Comparison of ENCODE assay signal across 13 cellular contexts in the genomic region with DNA sequence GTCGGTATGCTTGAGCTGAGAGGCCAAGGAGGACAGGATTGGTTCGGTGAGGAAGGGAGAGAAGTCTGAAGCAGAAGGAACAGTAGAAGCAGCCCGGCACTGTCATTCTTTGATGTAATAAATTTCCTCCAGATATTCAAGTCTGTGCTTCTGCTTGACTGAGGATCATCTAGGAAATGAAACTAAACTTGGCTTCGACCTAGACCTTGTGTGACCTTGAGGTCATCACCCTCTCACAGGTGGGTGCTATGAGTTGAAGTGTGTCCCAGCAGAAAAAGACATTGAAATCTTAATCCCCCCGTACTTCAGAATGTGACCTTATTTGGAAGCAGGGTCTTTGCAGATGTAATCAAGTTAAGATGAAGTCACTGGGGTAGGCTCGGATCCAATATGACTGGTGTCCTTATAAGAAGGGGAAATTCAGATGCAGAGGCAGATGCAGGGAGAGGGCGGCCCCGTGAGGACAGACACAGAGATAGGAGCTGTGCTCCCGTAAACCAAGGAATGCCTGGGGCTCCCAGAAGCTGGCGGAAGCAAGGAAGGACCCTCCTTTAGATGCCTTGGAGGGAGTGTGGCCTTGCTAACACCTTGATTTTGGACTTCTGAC. TPM values are rescaled to one million over a fixed set of nuclear protein-coding genes. Genes with fewer than 3 reads are reported as not detected.
DNase-seq lines count a peak whose midpoint lies in the region; ATAC-seq and TF ChIP-seq lines count a peak whose summit lies in the region.
"Had no signal": no experiment of that assay in that cellular context is flagged by ENCODE, and none has a peak within 500 bp of the region (broad histone marks: within the 10 kb centered on the region; RNA-seq: fewer than 3 reads in every experiment).

No MANE protein-coding gene starts in this region.

- intact Hi-C loops in upper lobe of right lung (cut with DNase I) = no loop called here

- no peaks in the 10 kb centered on the region for H3K27me3 ChIP-seq in upper lobe of right lung
- H3K27me3 ChIP-seq: gastrocnemius medialis had no signal

- H3K4me3 Mint-ChIP-seq in stimulated activated naive CD8-positive, alpha-beta T cell treated with anti-CD3 and anti-CD28 coated beads, Interleukin-15, Interleukin-2, amounts not matched to agents 100 ng/mL and 50 ng/mL, for 24 hours = no peak overlapping the region
- no peak overlapping the region for H3K4me3 Mint-ChIP-seq in stimulated activated naive CD8-positive, alpha-beta T cell treated with anti-CD3 and anti-CD28 coated beads, Interleukin-15, amount 100 ng/mL, for 72 hours
- no peak overlapping the region for H3K4me3 Mint-ChIP-seq in activated T-helper 17 cell treated with anti-CD3 and anti-CD28 coated beads, Interleukin-2, amount 50 U/mL, for 72 hours
- no peak overlapping the region for H3K4me3 Mint-ChIP-seq in activated T-cell treated with anti-CD3 and anti-CD28 coated beads, Interleukin-2, amount 50 U/mL, for 72 hours

- H3K4me3 ChIP-seq in upper lobe of right lung = no peak overlapping the region
- H3K4me3 ChIP-seq: gastrocnemius medialis had no signal

- H3K4me1 ChIP-seq in upper lobe of right lung = peaks cover 7% of the 10 kb centered on the region

- no peaks in the 10 kb centered on the region for H3K27me3 Mint-ChIP-seq in stimulated activated naive CD8-positive, alpha-beta T cell treated with anti-CD3 and anti-CD28 coated beads, Interleukin-15, Interleukin-2, amounts not matched to agents 100 ng/mL and 50 ng/mL, for 24 hours
- H3K27me3 Mint-ChIP-seq in stimulated activated naive CD8-positive, alpha-beta T cell treated with anti-CD3 and anti-CD28 coated beads, Interleukin-15, amount 100 ng/mL, for 72 hours = no peaks in the 10 kb centered on the region
- H3K27me3 Mint-ChIP-seq in activated T-helper 17 cell treated with anti-CD3 and anti-CD28 coated beads, Interleukin-2, amount 50 U/mL, for 72 hours = no peaks in the 10 kb centered on the region
- no peaks in the 10 kb centered on the region for H3K27me3 Mint-ChIP-seq in activated T-cell treated with anti-CD3 and anti-CD28 coated beads, Interleukin-2, amount 50 U/mL, for 72 hours (ENCODE audit: low read depth)

- no peaks in the 10 kb centered on the region for H3K9me3 Mint-ChIP-seq in stimulated activated naive CD8-positive, alpha-beta T cell treated with anti-CD3 and anti-CD28 coated beads, Interleukin-15, Interleukin-2, amounts not matched to agents 100 ng/mL and 50 ng/mL, for 24 hours
- no peaks in the 10 kb centered on the region for H3K9me3 Mint-ChIP-seq in stimulated activated naive CD8-positive, alpha-beta T cell treated with anti-CD3 and anti-CD28 coated beads, Interleukin-15, amount 100 ng/mL, for 72 hours
- no peaks in the 10 kb centered on the region for H3K9me3 Mint-ChIP-seq in activated T-helper 17 cell treated with anti-CD3 and anti-CD28 coated beads, Interleukin-2, amount 50 U/mL, for 72 hours
- no peaks in the 10 kb centered on the region for H3K9me3 Mint-ChIP-seq in activated T-cell treated with anti-CD3 and anti-CD28 coated beads, Interleukin-2, amount 50 U/mL, for 72 hours

- no peaks in the 10 kb centered on the region for H3K36me3 Mint-ChIP-seq in stimulated activated naive CD8-positive, alpha-beta T cell treated with anti-CD3 and anti-CD28 coated beads, Interleukin-15, Interleukin-2, amounts not matched to agents 100 ng/mL and 50 ng/mL, for 24 hours (ENCODE audit: low read depth)
- no peaks in the 10 kb centered on the region for H3K36me3 Mint-ChIP-seq in activated T-helper 17 cell treated with anti-CD3 and anti-CD28 coated beads, Interleukin-2, amount 50 U/mL, for 72 hours (ENCODE audit: low read depth)
- H3K36me3 Mint-ChIP-seq in activated T-cell treated with anti-CD3 and anti-CD28 coated beads, Interleukin-2, amount 50 U/mL, for 72 hours (ENCODE audit: insufficient read depth in 2 of 2) = no peaks in the 10 kb centered on the region

- DNase-seq in stimulated activated naive CD8-positive, alpha-beta T cell treated with anti-CD3 and anti-CD28 coated beads, Interleukin-15, amount 100 ng/mL, for 72 hours = no peak
- DNase-seq in OCI-M1 (lab: John Stamatoyannopoulos, UW) (peak; percentile 46), iPS-NIHi7 (ENCODE audit: extremely low spot score) (peak; percentile 24), upper lobe of right lung (no peak)
- no peak for DNase-seq in activated T-cell treated with anti-CD3 and anti-CD28 coated beads, Interleukin-2, amount 50 U/mL, for 72 hours
- DNase-seq: ACHN; activated CD4-positive, alpha-beta T cell treated with anti-CD3 and anti-CD28 coated beads for 1 hour; gastrocnemius medialis; NCI-H1092 treated with DMSO at 0.1 percent for 48 hours; NCI-H446 had no signal

- peak overlapping the region; percentile 54 for H3K27ac Mint-ChIP-seq in stimulated activated naive CD8-positive, alpha-beta T cell treated with anti-CD3 and anti-CD28 coated beads, Interleukin-15, Interleukin-2, amounts not matched to agents 100 ng/mL and 50 ng/mL, for 24 hours
- peak overlapping the region in 1 of 2 donors; percentile 49 for H3K27ac Mint-ChIP-seq in stimulated activated naive CD8-positive, alpha-beta T cell treated with anti-CD3 and anti-CD28 coated beads, Interleukin-15, amount 100 ng/mL, for 72 hours
- no peak overlapping the region for H3K27ac Mint-ChIP-seq in activated T-helper 17 cell treated with anti-CD3 and anti-CD28 coated beads, Interleukin-2, amount 50 U/mL, for 72 hours
- no peak overlapping the region for H3K27ac Mint-ChIP-seq in activated T-cell treated with anti-CD3 and anti-CD28 coated beads, Interleukin-2, amount 50 U/mL, for 72 hours

- H3K36me3 ChIP-seq in upper lobe of right lung = no peaks in the 10 kb centered on the region
- H3K36me3 ChIP-seq: gastrocnemius medialis had no signal

- no peak for TF ChIP-seq CTCF in upper lobe of right lung (IDR thresholded peaks at IDR 0.05)

- H3K9me3 ChIP-seq in upper lobe of right lung = no peaks in the 10 kb centered on the region
- H3K9me3 ChIP-seq: gastrocnemius medialis had no signal

- H3K27ac ChIP-seq in upper lobe of right lung = no peak overlapping the region
- H3K27ac ChIP-seq: gastrocnemius medialis had no signal

- no peak for ATAC-seq in stimulated activated naive CD8-positive, alpha-beta T cell treated with anti-CD3 and anti-CD28 coated beads, Interleukin-15, amount 100 ng/mL, for 72 hours
- ATAC-seq in upper lobe of right lung (peak; percentile 17), HG02840 (IDR thresholded peaks at IDR 0.05; ENCODE audit: low FRiP score, unreplicated experiment) (no peak)
- ATAC-seq in activated T-helper 17 cell treated with anti-CD3 and anti-CD28 coated beads, Interleukin-2, amount 50 U/mL, for 72 hours (replicated peaks) = no peak
- ATAC-seq in activated T-cell treated with anti-CD3 and anti-CD28 coated beads, Interleukin-2, amount 50 U/mL, for 72 hours (replicated peaks in 1 of 2) = no peak
- ATAC-seq: gastrocnemius medialis had no signal

- peaks cover 30% of the 10 kb centered on the region for H3K4me1 Mint-ChIP-seq in stimulated activated naive CD8-positive, alpha-beta T cell treated with anti-CD3 and anti-CD28 coated beads, Interleukin-15, Interleukin-2, amounts not matched to agents 100 ng/mL and 50 ng/mL, for 24 hours (ENCODE audit: low read depth)
- H3K4me1 Mint-ChIP-seq in stimulated activated naive CD8-positive, alpha-beta T cell treated with anti-CD3 and anti-CD28 coated beads, Interleukin-15, amount 100 ng/mL, for 72 hours = peaks cover 24% of the 10 kb centered on the region
- H3K4me1 Mint-ChIP-seq in activated T-helper 17 cell treated with anti-CD3 and anti-CD28 coated beads, Interleukin-2, amount 50 U/mL, for 72 hours = peaks cover 7% of the 10 kb centered on the region
- peaks cover 25% of the 10 kb centered on the region for H3K4me1 Mint-ChIP-seq in activated T-cell treated with anti-CD3 and anti-CD28 coated beads, Interleukin-2, amount 50 U/mL, for 72 hours (ENCODE audit: low read depth)

RNA-seq across cellular contexts. Expression of a gene that starts 49.0 kb away (rescaled TPM):
- total RNA-seq in upper lobe of right lung = 65.6 TPM
- 10 to 100 TPM; 15.9 to 16.6 TPM for total RNA-seq in activated T-helper 17 cell treated with anti-CD3 and anti-CD28 coated beads, Interleukin-2, amount 50 U/mL, for 72 hours
- total RNA-seq in activated T-cell treated with anti-CD3 and anti-CD28 coated beads, Interleukin-2, amount 50 U/mL, for 72 hours = 10 to 100 TPM; 19.3 to 35.3 TPM

Comparison
In these comparisons a context has a peak if more than half of its experiments do, and no peak if none do; other contexts are left out.
1. DNase-seq: peak in OCI-M1 (single experiment) and iPS-NIHi7 (single experiment); none in stimulated activated naive CD8-positive, alpha-beta T cell treated with anti-CD3 and anti-CD28 coated beads, Interleukin-15, amount 100 ng/mL, for 72 hours (0 of 2), upper lobe of right lung (single experiment) and activated T-cell treated with anti-CD3 and anti-CD28 coated beads, Interleukin-2, amount 50 U/mL, for 72 hours (0 of 2).